In the genomic region with DNA sequence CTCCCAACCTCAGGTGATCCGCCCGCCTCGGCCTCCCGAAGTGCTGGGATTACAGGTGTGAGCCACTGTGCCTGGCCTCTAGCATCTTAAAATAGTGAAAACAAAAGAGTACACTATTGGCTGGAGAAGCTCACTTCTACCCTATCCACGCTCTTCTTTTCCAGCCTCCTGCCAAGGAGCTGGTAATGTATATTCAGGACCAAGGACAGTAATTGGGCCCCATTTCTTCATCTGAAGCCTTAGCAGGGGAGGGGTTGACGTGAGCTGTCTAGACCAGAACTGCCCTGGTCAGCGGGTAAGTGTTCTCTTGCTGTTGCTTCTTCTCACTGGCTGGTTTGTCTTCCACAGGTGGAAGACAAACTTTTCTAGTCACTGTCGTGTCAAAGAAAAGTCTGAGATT, we compare ENCODE assay signal across 18 cellular contexts.
A peak's percentile ranks its signal among the peaks of the same experiment; 100 is the strongest.
DNase-seq lines count a peak whose midpoint lies in the region; FAIRE-seq and TF ChIP-seq lines count a peak whose summit lies in the region.
"Had no signal": no experiment of that assay in that cellular context is flagged by ENCODE, and none has a peak within 500 bp of the region (broad histone marks: within the 10 kb centered on the region; RNA-seq: fewer than 3 reads in every experiment).

No MANE protein-coding gene starts in this region.

- H3K36me3 Mint-ChIP-seq in mesothelial cell of epicardium, result no peaks in the 10 kb centered on the region

- DNase-seq in ELR (ENCODE audit: low read depth) (peak; percentile 13), M059J (ENCODE audit: low read depth) (peak; percentile 34), astrocyte of the hippocampus (ENCODE audit: low read depth, low spot score) (peak; percentile 41), islet precursor cell (peak; percentile 59), mesothelial cell of epicardium (ENCODE audit: low spot score in 2 of 2, unreplicated experiment in 2 of 2) (no peak), Ammon's horn (ENCODE audit: low spot score) (no peak), retina (no peak), kidney (no peak)
- DNase-seq: activated CD4-positive, alpha-beta T cell treated with anti-CD3 and anti-CD28 coated beads for 1 hour; activated effector memory CD4-positive, alpha-beta T cell treated with Interleukin-2 at 50 U/mL for 16 hours; AML-193; Caco-2; NCI-H774 had no signal

- no peak overlapping the region for H3K27ac Mint-ChIP-seq in mesothelial cell of epicardium

- intact Hi-C loops in kidney (cut with DNase I), result no loop called here

- no peaks in the 10 kb centered on the region for H3K36me3 ChIP-seq in kidney (ENCODE audit: control insufficient read depth in 1 of 2, insufficient read depth in 2 of 2, low read length in 2 of 2)
- H3K36me3 ChIP-seq: thoracic aorta had no signal

- H3K4me3 ChIP-seq in kidney (ENCODE audit: low read length in 2 of 2), result no peak overlapping the region
- H3K4me3 ChIP-seq: smooth muscle cell, thoracic aorta had no signal

- H3K4me1 Mint-ChIP-seq in mesothelial cell of epicardium, result peaks cover 3% of the 10 kb centered on the region

- no peak overlapping the region for H3K27ac ChIP-seq in kidney (ENCODE audit: low read depth in 2 of 2, low read length in 2 of 2)
- H3K27ac ChIP-seq: foreskin keratinocyte, HL-60, parathyroid adenoma, thoracic aorta had no signal

- FAIRE-seq in kidney (lab: Jason Lieb, UNC), result no peak

- no peaks in the 10 kb centered on the region for H3K9me3 Mint-ChIP-seq in mesothelial cell of epicardium

- H3K9me3 ChIP-seq in kidney (ENCODE audit: control insufficient read depth in 1 of 2, low read length in 2 of 2), result no peaks in the 10 kb centered on the region
- H3K9me3 ChIP-seq: Caco-2, thoracic aorta had no signal

- peaks cover 0 to 3% of the 10 kb centered on the region in 2 donors for H3K4me1 ChIP-seq in kidney (ENCODE audit: control insufficient read depth in 1 of 2, insufficient read depth in 1 of 2, low read depth in 1 of 2, low read length in 2 of 2)
- H3K4me1 ChIP-seq: Caco-2, parathyroid adenoma had no signal

- TF ChIP-seq CTCF in mesothelial cell of epicardium (IDR thresholded peaks at IDR 0.05; ENCODE audit: unreplicated experiment) (no peak), kidney (IDR thresholded peaks at IDR 0.05; ENCODE audit: borderline replicate concordance, extremely low read depth, insufficient read depth) (no peak)

- H3K27me3 Mint-ChIP-seq in mesothelial cell of epicardium (ENCODE audit: low read depth), result no peaks in the 10 kb centered on the region

- no peak overlapping the region for H3K9ac ChIP-seq in kidney (ENCODE audit: low read length in 2 of 2)
- H3K9ac ChIP-seq: parathyroid adenoma had no signal

- H3K4me3 Mint-ChIP-seq in mesothelial cell of epicardium, result no peak overlapping the region

Comparison
In these comparisons a context has a peak if more than half of its experiments do, and no peak if none do; other contexts are left out.
1. DNase-seq: peak in ELR (single experiment), M059J (single experiment), astrocyte of the hippocampus (single experiment) and islet precursor cell (single experiment); none in mesothelial cell of epicardium (0 of 2), Ammon's horn (single experiment), retina (single experiment) and kidney (single experiment).